Comparison of ENCODE assay signal across 8 cellular contexts in the genomic region with DNA sequence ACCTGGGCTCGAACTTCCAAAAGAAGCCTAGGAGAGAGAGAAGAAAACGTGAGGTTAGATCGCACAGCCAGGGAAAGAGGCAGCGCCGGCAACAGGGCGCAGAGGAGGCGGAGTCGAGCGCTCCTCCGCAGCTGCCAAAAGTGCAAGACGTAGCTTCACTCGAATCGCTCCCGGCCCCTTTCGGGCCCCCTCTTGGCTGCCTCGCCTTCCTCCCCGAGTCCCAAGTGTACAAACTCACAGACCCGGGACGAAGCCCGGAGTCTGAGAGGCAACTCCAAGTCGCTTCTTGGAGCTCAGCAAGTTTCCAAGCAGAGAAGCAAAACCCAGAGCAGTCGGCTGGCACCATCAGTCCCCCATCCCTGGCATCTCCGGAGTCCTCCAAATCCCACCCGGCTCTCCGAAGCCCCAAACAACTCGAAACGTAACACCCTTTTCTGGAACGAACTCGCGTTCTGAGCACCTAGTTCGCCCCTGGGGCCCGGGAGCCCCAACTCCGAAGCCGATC. TPM values are rescaled to one million over a fixed set of nuclear protein-coding genes. Genes with fewer than 3 reads are reported as not detected.
A peak's percentile ranks its signal among the peaks of the same experiment; 100 is the strongest.
DNase-seq lines count a peak whose midpoint lies in the region; TF ChIP-seq lines count a peak whose summit lies in the region.

No MANE protein-coding gene starts in this region.

- peak overlapping the region; percentile 93 for H3K4me2 ChIP-seq in H9 (ENCODE audit: insufficient read depth, insufficient read length, low read length)

- TF ChIP-seq CTCF in H9 (conservative IDR thresholded peaks at IDR 0.05) = no peak
- TF ChIP-seq CTCF in liver (IDR thresholded peaks at IDR 0.05; ENCODE audit: low read depth, low read length, missing input control) = no peak

- peak overlapping the region; percentile 80 to 82 for H3K4me3 ChIP-seq in duodenal mucosa (ENCODE audit: low read depth in 1 of 2, low read length in 2 of 2)
- H3K4me3 ChIP-seq in liver (ENCODE audit: low read depth in 1 of 3, low read length in 3 of 3) = peak overlapping the region; percentile 77 to 100 (median 88)

- no peak overlapping the region for H3K23ac ChIP-seq in H9 (ENCODE audit: insufficient read length, low read depth, low read length)

- H3K9ac ChIP-seq in H9 (ENCODE audit: extremely low read depth, insufficient read length, low read length) (peak overlapping the region; percentile 74), duodenal mucosa (ENCODE audit: low read depth in 1 of 2, low read length in 2 of 2) (peak overlapping the region; percentile 67), liver (ENCODE audit: low read depth in 1 of 2, low read length in 2 of 2) (peak overlapping the region; percentile 56 to 64)

- H3K36me3 ChIP-seq in duodenal mucosa (ENCODE audit: control insufficient read depth in 1 of 2, insufficient read depth in 2 of 2, low read length in 2 of 2) (peaks cover 0 to 6% of the 10 kb centered on the region in 2 donors), liver (ENCODE audit: control insufficient read depth in 4 of 4, insufficient read depth in 3 of 4, low read depth in 1 of 4, low read length in 3 of 4) (peaks cover 2 to 13% (median 4%) of the 10 kb centered on the region in 4 donors)

- H4K8ac ChIP-seq in H9 (replicated peaks; ENCODE audit: insufficient read length, low read depth, low read length) = no peak overlapping the region

- no CpG with 5 or more reads among the region's 34 CpGs for WGBS in H9 (ENCODE audit: extremely low coverage, insufficient read length, low lambda C conversion rate)
- under 1% methylated on average over 34 of the region's 34 CpGs for WGBS in liver

- no peak overlapping the region for H4K91ac ChIP-seq in H9 (ENCODE audit: insufficient read length, low read depth, low read length)

- H3K4me3 Mint-ChIP-seq in H9 = peak overlapping the region; percentile 89 to 94
- H3K4me3 Mint-ChIP-seq in activated CD4-positive, alpha-beta memory T cell treated with anti-CD3 and anti-CD28 coated beads for 36 hours = peak overlapping the region; percentile 96

- no peak overlapping the region for H2AK5ac ChIP-seq in H9 (ENCODE audit: insufficient read length, low read length)

- H3K36me3 Mint-ChIP-seq in H9 (ENCODE audit: insufficient read depth in 1 of 3, low read depth in 3 of 3) = peaks cover 6 to 29% (median 17%) of the 10 kb centered on the region in 3 experiments; a peak in 6 of 7 replicates
- peaks cover 8% of the 10 kb centered on the region for H3K36me3 Mint-ChIP-seq in activated CD4-positive, alpha-beta memory T cell treated with anti-CD3 and anti-CD28 coated beads for 36 hours

- no peaks in the 10 kb centered on the region; a peak in 1 of 5 replicates for H3K9me3 Mint-ChIP-seq in H9
- no peaks in the 10 kb centered on the region for H3K9me3 Mint-ChIP-seq in activated CD4-positive, alpha-beta memory T cell treated with anti-CD3 and anti-CD28 coated beads for 36 hours

- no peak overlapping the region for H2AFZ ChIP-seq in H9 (ENCODE audit: low read length)

- H3K9me3 ChIP-seq in H9 (ENCODE audit: control insufficient read depth, low read depth, low read length) (no peaks in the 10 kb centered on the region), duodenal mucosa (ENCODE audit: control insufficient read depth in 1 of 2, low read length in 2 of 2) (no peaks in the 10 kb centered on the region), liver (ENCODE audit: control insufficient read depth in 4 of 4, low read length in 3 of 4) (no peaks in the 10 kb centered on the region)

- no peak overlapping the region for H3K56ac ChIP-seq in H9 (ENCODE audit: insufficient read length, low read depth, low read length)

- H2BK12ac ChIP-seq in H9 (ENCODE audit: insufficient read length, low read depth, low read length) = no peak overlapping the region

- no peak overlapping the region for H2BK15ac ChIP-seq in H9 (ENCODE audit: low read depth, low read length)

- H4K20me1 ChIP-seq in H9 (ENCODE audit: control insufficient read depth, insufficient read depth, insufficient read length) = no peaks in the 10 kb centered on the region

- H2BK20ac ChIP-seq in H9 (ENCODE audit: low read depth, low read length, poor library complexity, severe bottlenecking) = no peak overlapping the region

- H3K18ac ChIP-seq in H9 (ENCODE audit: insufficient read length, low read depth, low read length) = no peak overlapping the region

- H3K27ac Mint-ChIP-seq in H9 = peak overlapping the region; percentile 35 to 92 (median 92); a peak in 5 of 7 replicates
- peak overlapping the region; percentile 69 for H3K27ac Mint-ChIP-seq in activated CD4-positive, alpha-beta memory T cell treated with anti-CD3 and anti-CD28 coated beads for 36 hours

- intact Hi-C loops in activated CD4-positive, alpha-beta memory T cell treated with anti-CD3 and anti-CD28 coated beads for 36 hours (cut with micrococcal nuclease) = loop anchor here (5.0 kb wide), 1 partner anchor 133 kb away; a partner anchor contains a TSS

- H3K14ac ChIP-seq in H9 (ENCODE audit: insufficient read depth, low read length) = no peak overlapping the region; the same call in 1 of the 2 replicates

- H3K79me2 ChIP-seq in H9 (ENCODE audit: insufficient read depth, low read length) = peaks cover 2% of the 10 kb centered on the region; the same call in 1 of the 2 replicates

- peaks cover 10% of the 10 kb centered on the region for H3K23me2 ChIP-seq in H9 (ENCODE audit: insufficient read length, low read depth, low read length, poor library complexity, severe bottlenecking)

- H3T11ph ChIP-seq in H9 (ENCODE audit: low read length) = no peak overlapping the region

- DNase-seq in GDM1 (lab: John Stamatoyannopoulos, UW) (peak; percentile 49), H9 (peak; percentile 67), NCI-H1048 (lab: John Stamatoyannopoulos, UW) (peak; percentile 16), NCI-H2171 treated with DMSO at 0.1 percent for 48 hours (lab: John Stamatoyannopoulos, UW) (no peak)
- peak; percentile 67 for DNase-seq in activated CD4-positive, alpha-beta memory T cell treated with anti-CD3 and anti-CD28 coated beads for 36 hours
- DNase-seq in stimulated activated CD4-positive, alpha-beta T cell treated with anti-CD3 and anti-CD28 coated beads, Interleukin-4, amount 100 ng/mL, for 24 hours = peak; percentile 58

- TF ChIP-seq RAD21 in liver (IDR thresholded peaks at IDR 0.05) = peak; percentile 14 to 32

- H3K27me3 Mint-ChIP-seq in H9 (ENCODE audit: low read depth) = peaks cover 18% of the 10 kb centered on the region
- peaks cover 11% of the 10 kb centered on the region for H3K27me3 Mint-ChIP-seq in activated CD4-positive, alpha-beta memory T cell treated with anti-CD3 and anti-CD28 coated beads for 36 hours

- peaks cover 19 to 20% of the 10 kb centered on the region in 2 experiments for H3K4me1 Mint-ChIP-seq in H9
- peaks cover 15% of the 10 kb centered on the region for H3K4me1 Mint-ChIP-seq in activated CD4-positive, alpha-beta memory T cell treated with anti-CD3 and anti-CD28 coated beads for 36 hours (ENCODE audit: low read depth)

- CTCF ChIA-PET in activated CD4-positive, alpha-beta memory T cell treated with anti-CD3 and anti-CD28 coated beads for 36 hours (lab: Charles Lee) = interaction anchor here (0.6 to 1.7 kb wide), 6 partner anchors 50 to 609 kb away, joined by 3 to 10 read pairs (median 4); no protein-coding TSS in a partner anchor

- no peak overlapping the region for H3K27ac ChIP-seq in H9 (ENCODE audit: insufficient read length, low read depth, low read length)
- H3K27ac ChIP-seq in duodenal mucosa (ENCODE audit: low read depth, low read length) = no peak overlapping the region
- H3K27ac ChIP-seq in liver (ENCODE audit: low read depth in 1 of 2, low read length in 2 of 2) = peak overlapping the region; percentile 50 to 64

- no peaks in the 10 kb centered on the region for H3K79me1 ChIP-seq in H9 (ENCODE audit: insufficient read depth, low read depth, low read length, poor library complexity, severe bottlenecking)

- H3K4ac ChIP-seq in H9 (ENCODE audit: low read depth, low read length) = no peak overlapping the region

- no peak overlapping the region for H2BK120ac ChIP-seq in H9 (ENCODE audit: low read depth, low read length, poor library complexity, severe bottlenecking)

- no peak overlapping the region for H2BK5ac ChIP-seq in H9 (ENCODE audit: insufficient read length, low read length)

- no peaks in the 10 kb centered on the region; the same call in 1 of the 2 replicates for H3K27me3 ChIP-seq in H9 (ENCODE audit: insufficient read depth, low read length)
- no peaks in the 10 kb centered on the region for H3K27me3 ChIP-seq in duodenal mucosa (ENCODE audit: control insufficient read depth in 1 of 2, insufficient read depth in 2 of 2, low read length in 2 of 2)
- no peaks in the 10 kb centered on the region for H3K27me3 ChIP-seq in liver (ENCODE audit: control insufficient read depth in 4 of 4, insufficient read depth in 4 of 4, low read length in 3 of 4)

- H3K4me1 ChIP-seq in H9 (ENCODE audit: insufficient read depth, low read length) = no peaks in the 10 kb centered on the region
- peaks cover 16 to 18% of the 10 kb centered on the region in 2 donors for H3K4me1 ChIP-seq in duodenal mucosa (ENCODE audit: control insufficient read depth in 1 of 2, insufficient read depth in 2 of 2, low read length in 2 of 2)
- H3K4me1 ChIP-seq in liver (ENCODE audit: control insufficient read depth in 4 of 4, insufficient read depth in 4 of 4, low read length in 3 of 4) = peaks cover 3 to 19% (median 9%) of the 10 kb centered on the region in 4 donors

- no peak overlapping the region for H4K5ac ChIP-seq in H9 (ENCODE audit: insufficient read length, low read depth, low read length)

- POLR2A ChIA-PET in activated CD4-positive, alpha-beta memory T cell treated with anti-CD3 and anti-CD28 coated beads for 36 hours (lab: Charles Lee) = interaction anchor here (0.7 to 1.6 kb wide), 2 partner anchors 40 to 222 kb away, joined by 3 to 13 read pairs; no protein-coding TSS in a partner anchor

TF ChIP-seq in liver, 16 proteins besides CTCF, POLR2A, EP300 and RAD21:
- TF ChIP-seq YY1 (IDR thresholded peaks at IDR 0.05) = peak; percentile 18
- TF ChIP-seq, protein P1, sequence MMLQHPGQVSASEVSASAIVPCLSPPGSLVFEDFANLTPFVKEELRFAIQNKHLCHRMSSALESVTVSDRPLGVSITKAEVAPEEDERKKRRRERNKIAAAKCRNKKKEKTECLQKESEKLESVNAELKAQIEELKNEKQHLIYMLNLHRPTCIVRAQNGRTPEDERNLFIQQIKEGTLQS (IDR thresholded peaks at IDR 0.05) = no peak
TF ChIP-seq in liver: peak in this region for 1.

RNA-seq across cellular contexts. Expression of a gene that starts 1.2 kb away (rescaled TPM):
- total RNA-seq in H9 (2021) = 44.8 and 45.1 TPM in 2 replicates
- 10 to 100 TPM; 16.5 to 17.2 TPM for total RNA-seq in activated CD4-positive, alpha-beta memory T cell treated with anti-CD3 and anti-CD28 coated beads for 36 hours
- total RNA-seq in liver = 10 to 100 TPM; 11.1 to 15.5 TPM
- 1 to 10 TPM; 4.1 to 5.1 TPM for polyA plus RNA-seq in liver

RNA-seq across cellular contexts. Expression of a gene that starts 41.3 kb away (rescaled TPM):
- total RNA-seq in H9 (2021) (15.1 and 15.7 TPM in 2 replicates), liver (1 to 10 TPM; 3.1 to 8.3 TPM)
- total RNA-seq in activated CD4-positive, alpha-beta memory T cell treated with anti-CD3 and anti-CD28 coated beads for 36 hours = 1 to 10 TPM; 5.1 to 7.4 TPM
- polyA plus RNA-seq in liver = 10 to 100 TPM in 1 of 2 donors, 1 to 10 TPM in 1; 4.0 to 10.1 TPM

Comparison
In these comparisons a context has a peak if more than half of its experiments do, and no peak if none do; other contexts are left out.
1. H3K27ac ChIP-seq: peak in liver (2 of 2); none in H9 (single experiment) and duodenal mucosa (single experiment).
2. Peak in every context shown above with its lines, with median percentiles within 50 percentile points of each other: H3K9ac ChIP-seq.